10 cellular contexts compared by ENCODE assay signal in the genomic region with DNA sequence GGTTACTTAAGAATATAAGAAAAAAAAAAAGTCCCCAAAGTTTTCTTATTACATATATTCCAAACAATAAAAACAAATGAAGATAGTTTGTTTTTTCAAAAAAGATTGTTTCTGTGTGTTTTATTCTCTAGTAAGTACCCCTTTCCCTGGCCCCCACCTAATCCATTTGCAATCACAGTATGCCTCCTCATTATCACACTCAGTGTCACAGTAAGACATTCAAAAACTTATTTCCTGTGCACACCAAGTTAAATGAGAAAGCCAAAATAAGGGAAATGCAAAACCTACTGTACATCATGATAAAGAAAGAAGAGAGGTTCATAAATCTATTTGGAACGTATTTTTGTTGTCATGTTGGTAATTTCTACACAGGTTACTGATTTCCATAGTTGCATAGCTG.
DNase-seq lines count a peak whose midpoint lies in the region; ATAC-seq and FAIRE-seq lines count a peak whose summit lies in the region.
"Had no signal": no experiment of that assay in that cellular context is flagged by ENCODE, and none has a peak within 500 bp of the region (broad histone marks: within the 10 kb centered on the region; RNA-seq: fewer than 3 reads in every experiment).

No MANE protein-coding gene starts in this region.

- no peaks in the 10 kb centered on the region for H3K9me3 ChIP-seq in CD4-positive, alpha-beta memory T cell (ENCODE audit: control insufficient read depth in 1 of 2, low read length in 2 of 2)

- H3K9me3 Mint-ChIP-seq in CD4-positive, alpha-beta memory T cell = no peaks in the 10 kb centered on the region
- no peaks in the 10 kb centered on the region for H3K9me3 Mint-ChIP-seq in effector memory CD8-positive, alpha-beta T cell

- no peaks in the 10 kb centered on the region for H3K27me3 ChIP-seq in CD4-positive, alpha-beta memory T cell (ENCODE audit: insufficient read depth, low read length)

- H3K4me3 Mint-ChIP-seq in CD4-positive, alpha-beta memory T cell = peak overlapping the region; percentile 44 to 91 (median 82)
- H3K4me3 Mint-ChIP-seq in effector memory CD8-positive, alpha-beta T cell = peak overlapping the region; percentile 77 to 83

- peaks cover 15 to 16% of the 10 kb centered on the region in 2 donors for H3K36me3 Mint-ChIP-seq in CD4-positive, alpha-beta memory T cell
- H3K36me3 Mint-ChIP-seq in effector memory CD8-positive, alpha-beta T cell (ENCODE audit: insufficient read depth) = peaks cover 3% of the 10 kb centered on the region

- H3K36me3 ChIP-seq in CD4-positive, alpha-beta memory T cell (ENCODE audit: insufficient read depth, low read length) = no peaks in the 10 kb centered on the region

- peaks cover 49 to 72% (median 56%) of the 10 kb centered on the region in 4 donors for H3K4me1 Mint-ChIP-seq in CD4-positive, alpha-beta memory T cell
- H3K4me1 Mint-ChIP-seq in effector memory CD8-positive, alpha-beta T cell (ENCODE audit: low read depth in 2 of 2) = peaks cover 38 to 71% of the 10 kb centered on the region in 2 donors

- H3K4me3 ChIP-seq in CD4-positive, alpha-beta memory T cell (ENCODE audit: low read length in 2 of 2) = peak overlapping the region in 1 of 2 donors; percentile 7

- H3K27me3 Mint-ChIP-seq in CD4-positive, alpha-beta memory T cell = no peaks in the 10 kb centered on the region
- no peaks in the 10 kb centered on the region for H3K27me3 Mint-ChIP-seq in effector memory CD8-positive, alpha-beta T cell

- intact Hi-C loops in CD4-positive, alpha-beta memory T cell (cut with micrococcal nuclease) = loop anchor here (1.0 kb wide), 1 partner anchor 60 kb away; no protein-coding TSS in a partner anchor

- ATAC-seq in GM19438 (IDR thresholded peaks at IDR 0.05; ENCODE audit: low read depth, unreplicated experiment) (peak; percentile 37), HG03378 (IDR thresholded peaks at IDR 0.05; ENCODE audit: unreplicated experiment) (peak; percentile 28)
- ATAC-seq in effector memory CD8-positive, alpha-beta T cell (replicated peaks) = peak; percentile 33

- POLR2A ChIA-PET in CD4-positive, alpha-beta memory T cell (lab: Charles Lee; ENCODE audit: partially characterized antibody) = interaction anchor here (9.8 kb wide), 1 partner anchor 62 kb away, joined by 99 read pairs; a partner anchor contains a TSS

- FAIRE-seq in HTR-8/SVneo (lab: Jason Lieb, UNC) = no peak

- H3K4me1 ChIP-seq in CD4-positive, alpha-beta memory T cell (ENCODE audit: insufficient read depth, low read length) = peaks cover 65% of the 10 kb centered on the region

- H3K27ac ChIP-seq in CD4-positive, alpha-beta memory T cell (ENCODE audit: low read depth, low read length) = peak overlapping the region; percentile 33

- CTCF ChIA-PET in CD4-positive, alpha-beta memory T cell (lab: Charles Lee; ENCODE audit: partially characterized antibody) = interaction anchor here (1.4 to 4.8 kb wide), 2 partner anchors 15 to 61 kb away, joined by 3 to 39 read pairs; a partner anchor contains a TSS

- no peak for DNase-seq in CD4-positive, alpha-beta memory T cell
- no peak for DNase-seq in effector memory CD8-positive, alpha-beta T cell
- DNase-seq in Ammon's horn (ENCODE audit: low spot score) = no peak
- no peak for DNase-seq in DMS153 treated with DMSO at 0.1 percent for 48 hours (lab: John Stamatoyannopoulos, UW; ENCODE audit: unreplicated experiment)
- DNase-seq in EL = no peak
- no peak for DNase-seq in HTR-8/SVneo (ENCODE audit: insufficient read length, low spot score)
- DNase-seq: amniotic stem cell, NCI-H2107 had no signal

- H3K27ac Mint-ChIP-seq in CD4-positive, alpha-beta memory T cell = peak overlapping the region; percentile 72 to 90 (median 77)
- peak overlapping the region; percentile 92 to 93 for H3K27ac Mint-ChIP-seq in effector memory CD8-positive, alpha-beta T cell
